ENCODE assay signal across 19 cellular contexts in the genomic region with DNA sequence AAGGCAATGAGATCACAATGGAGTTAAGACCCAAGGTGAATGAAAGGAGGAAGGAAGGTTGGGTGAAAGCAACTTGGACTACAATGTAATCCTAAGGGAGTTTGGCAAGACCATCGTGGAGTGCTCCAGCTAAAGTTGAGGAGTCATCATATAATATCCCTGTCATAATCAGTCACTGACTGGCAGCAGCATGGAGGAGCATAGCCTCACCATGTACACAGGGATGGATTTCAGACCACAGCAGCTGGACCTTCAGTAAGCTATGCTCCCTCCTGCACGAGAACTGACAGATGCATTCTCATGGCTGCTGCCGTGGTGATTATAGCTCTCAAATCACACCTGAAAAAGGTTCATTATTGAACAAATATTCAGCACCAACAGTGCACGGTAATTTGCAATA. TPM values are rescaled to one million over a fixed set of nuclear protein-coding genes. Genes with fewer than 3 reads are reported as not detected.
DNase-seq lines count a peak whose midpoint lies in the region; ATAC-seq and TF ChIP-seq lines count a peak whose summit lies in the region.
"Had no signal": no experiment of that assay in that cellular context is flagged by ENCODE, and none has a peak within 500 bp of the region (broad histone marks: within the 10 kb centered on the region; RNA-seq: fewer than 3 reads in every experiment).

No MANE protein-coding gene starts in this region.

- H3K27ac ChIP-seq in CD8-positive, alpha-beta T cell (ENCODE audit: low read depth, low read length): no peak overlapping the region
- H3K27ac ChIP-seq: A549, C4-2B, HL-60, RWPE1, SJSA1 had no signal

- no peak overlapping the region for H3K4me3 ChIP-seq in CD8-positive, alpha-beta T cell (ENCODE audit: low read depth, low read length)
- H3K4me3 ChIP-seq: A549, GM23338, SJSA1 had no signal

- H3K36me3 Mint-ChIP-seq in CD8-positive, alpha-beta T cell: peaks cover 23% of the 10 kb centered on the region
- no peaks in the 10 kb centered on the region for H3K36me3 Mint-ChIP-seq in glutamatergic neuron (ENCODE audit: unreplicated experiment)

- H3K4me3 Mint-ChIP-seq in CD8-positive, alpha-beta T cell: no peak overlapping the region
- H3K4me3 Mint-ChIP-seq in glutamatergic neuron (ENCODE audit: unreplicated experiment): no peak overlapping the region
- H3K4me3 Mint-ChIP-seq: GM23338 had no signal

- no peak for ATAC-seq in CD8-positive, alpha-beta T cell
- ATAC-seq: GM23338, HCT116 had no signal

- CTCF ChIA-PET in CD8-positive, alpha-beta T cell (lab: Charles Lee): interaction anchor here (0.7 to 11.1 kb wide), 6 partner anchors 9 to 115 kb away, joined by 3 to 152 read pairs (median 8); no protein-coding TSS in a partner anchor

- DNase-seq in NCI-H82 (lab: John Stamatoyannopoulos, UW) (peak; percentile 40), NCI-H82 treated with DMSO at 0.1 percent for 48 hours (lab: John Stamatoyannopoulos, UW; ENCODE audit: unreplicated experiment) (no peak), NCI-H2171 treated with DMSO at 0.1 percent for 48 hours (lab: John Stamatoyannopoulos, UW) (peak; percentile 84), glutamatergic neuron (no peak), NCI-H1694 treated with DMSO at 0.1 percent for 48 hours (lab: John Stamatoyannopoulos, UW) (no peak), DMS153 (lab: John Stamatoyannopoulos, UW) (no peak)
- no peak for DNase-seq in CD8-positive, alpha-beta T cell
- DNase-seq: Caco-2, DND-41, NCI-H1436 treated with DMSO at 0.1 percent for 48 hours, NCI-H2081, NCI-H526 had no signal

- TF ChIP-seq CTCF in CD8-positive, alpha-beta T cell (IDR thresholded peaks at IDR 0.05): no peak
- no peak for TF ChIP-seq CTCF in glutamatergic neuron (IDR thresholded peaks at IDR 0.05; ENCODE audit: partially characterized antibody, unreplicated experiment)

- H3K9me3 ChIP-seq in CD8-positive, alpha-beta T cell (ENCODE audit: low read length): no peaks in the 10 kb centered on the region
- H3K9me3 ChIP-seq: A549, Caco-2, SJSA1 had no signal

- no peaks in the 10 kb centered on the region for H3K27me3 ChIP-seq in CD8-positive, alpha-beta T cell (ENCODE audit: insufficient read depth, low read length)
- H3K27me3 ChIP-seq: SJSA1 had no signal

- POLR2A ChIA-PET in CD8-positive, alpha-beta T cell (lab: Charles Lee): interaction anchor here (0.9 to 2.5 kb wide), 3 partner anchors 10 to 110 kb away, joined by 3 to 7 read pairs (median 3); no protein-coding TSS in a partner anchor

- no peaks in the 10 kb centered on the region for H3K36me3 ChIP-seq in CD8-positive, alpha-beta T cell (ENCODE audit: insufficient read depth, low read length)

- intact Hi-C loops in CD8-positive, alpha-beta T cell (cut with DNase I, micrococcal nuclease): loop anchor here (5.0 to 10.0 kb wide), 2 partner anchors 212 to 1336 kb away; partner anchors contain the start of gene ASF1A (in 1 of the 2)

- no peaks in the 10 kb centered on the region for H3K9me3 Mint-ChIP-seq in CD8-positive, alpha-beta T cell
- no peaks in the 10 kb centered on the region for H3K9me3 Mint-ChIP-seq in glutamatergic neuron (ENCODE audit: unreplicated experiment)
- H3K9me3 Mint-ChIP-seq: GM23338 had no signal

- H3K4me1 Mint-ChIP-seq in CD8-positive, alpha-beta T cell (ENCODE audit: low read depth): peaks cover 6% of the 10 kb centered on the region
- H3K4me1 Mint-ChIP-seq in glutamatergic neuron (ENCODE audit: low read depth, unreplicated experiment): peaks cover 2% of the 10 kb centered on the region
- H3K4me1 Mint-ChIP-seq: GM23338 had no signal

- H3K27ac Mint-ChIP-seq in CD8-positive, alpha-beta T cell: peak overlapping the region; percentile 38
- peak overlapping the region; percentile 41 for H3K27ac Mint-ChIP-seq in glutamatergic neuron (ENCODE audit: unreplicated experiment)
- H3K27ac Mint-ChIP-seq: GM23338 had no signal

- H3K4me1 ChIP-seq in CD8-positive, alpha-beta T cell (ENCODE audit: insufficient read depth, low read length): no peaks in the 10 kb centered on the region

- H3K27me3 Mint-ChIP-seq in CD8-positive, alpha-beta T cell (ENCODE audit: low read depth): no peaks in the 10 kb centered on the region
- H3K27me3 Mint-ChIP-seq in glutamatergic neuron (ENCODE audit: unreplicated experiment): no peaks in the 10 kb centered on the region

RNA-seq across cellular contexts. Expression of gene GOPC, which starts 43.0 kb away (rescaled TPM):
- total RNA-seq in CD8-positive, alpha-beta T cell: 1 to 10 TPM; 7.5 to 8.1 TPM
- total RNA-seq in glutamatergic neuron (ENCODE audit: unreplicated experiment): 33.4 TPM

Comparison
In these comparisons a context has a peak if more than half of its experiments do, and no peak if none do; other contexts are left out.
1. DNase-seq: peak in NCI-H82 (single experiment) and NCI-H2171 treated with DMSO at 0.1 percent for 48 hours (single experiment); none in NCI-H82 treated with DMSO at 0.1 percent for 48 hours (single experiment), CD8-positive, alpha-beta T cell (0 of 7), glutamatergic neuron (single experiment), NCI-H1694 treated with DMSO at 0.1 percent for 48 hours (single experiment) and DMS153 (single experiment).